8 cellular contexts compared by ENCODE assay signal in genomic region chrX:103175944-103176753, GRCh38. TPM values are rescaled to one million over a fixed set of nuclear protein-coding genes. Genes with fewer than 3 reads are reported as not detected.
A peak's percentile ranks its signal among the peaks of the same experiment; 100 is the strongest.
DNase-seq lines count a peak whose midpoint lies in the region; ATAC-seq and TF ChIP-seq lines count a peak whose summit lies in the region.

No MANE protein-coding gene starts in this region.

- H3K27me3 Mint-ChIP-seq in CD14-positive monocyte (ENCODE audit: low read depth in 3 of 3) (peaks cover 0 to 12% (median 2%) of the 10 kb centered on the region in 3 donors), T-helper 17 cell (peaks cover 11% of the 10 kb centered on the region)
- H3K27me3 Mint-ChIP-seq in stimulated activated memory B cell treated with anti-CD40 and anti-IgM and Interleukin-4, amounts not matched to agents 10 μg/mL and 1 μg/mL and 100 μg/mL, for 72 hours = peaks cover 8% of the 10 kb centered on the region

- H3K4me1 Mint-ChIP-seq in CD14-positive monocyte (peaks cover 4% of the 10 kb centered on the region), T-helper 17 cell (peaks cover 4% of the 10 kb centered on the region)
- H3K4me1 Mint-ChIP-seq in stimulated activated memory B cell treated with anti-CD40 and anti-IgM and Interleukin-4, amounts not matched to agents 10 μg/mL and 1 μg/mL and 100 μg/mL, for 72 hours = peaks cover 6% of the 10 kb centered on the region

- H4K20me1 ChIP-seq in KMS-11 (ENCODE audit: insufficient read depth) (no peaks in the 10 kb centered on the region), hepatocyte (ENCODE audit: insufficient read depth, poor library complexity, severe bottlenecking) (no peaks in the 10 kb centered on the region)

- H3K27me3 ChIP-seq in KMS-11 (ENCODE audit: insufficient read depth, low read depth) (no peaks in the 10 kb centered on the region), hepatocyte (no peaks in the 10 kb centered on the region), skeletal muscle satellite cell (ENCODE audit: control insufficient read depth, insufficient read depth, low read length) (peaks cover 37% of the 10 kb centered on the region)

- intact Hi-C loops in CD14-positive monocyte (cut with micrococcal nuclease) = loop anchor here in 1 of 2 donors (5.0 kb wide), 1 partner anchor 224 kb away; no protein-coding TSS in a partner anchor

- TF ChIP-seq CTCF in CD14-positive monocyte (IDR thresholded peaks at IDR 0.05) (peak; percentile 65), KMS-11 (conservative IDR thresholded peaks at IDR 0.05; ENCODE audit: low read depth, low read length) (peak; percentile 71), hepatocyte (IDR thresholded peaks at IDR 0.05; ENCODE audit: poor library complexity) (peak; percentile 63)

- no peaks in the 10 kb centered on the region for H3K79me2 ChIP-seq in KMS-11 (ENCODE audit: insufficient read depth, low read depth)
- no peaks in the 10 kb centered on the region for H3K79me2 ChIP-seq in hepatocyte

- H3K4me2 ChIP-seq in KMS-11 = no peak overlapping the region
- peak overlapping the region; percentile 87 for H3K4me2 ChIP-seq in hepatocyte
- H3K4me2 ChIP-seq in skeletal muscle satellite cell (ENCODE audit: low read length) = peak overlapping the region; percentile 73

- peak; percentile 72 for ATAC-seq in T-helper 17 cell
- no peak for ATAC-seq in stimulated activated memory B cell treated with anti-CD40 and anti-IgM and Interleukin-4, amounts not matched to agents 10 μg/mL and 1 μg/mL and 100 μg/mL, for 72 hours

- H3K9ac ChIP-seq in KMS-11 (no peak overlapping the region), skeletal muscle satellite cell (ENCODE audit: low read depth, low read length) (no peak overlapping the region)

- no peaks in the 10 kb centered on the region for H3K9me2 ChIP-seq in hepatocyte (replicated peaks; ENCODE audit: insufficient read depth)

- DNase-seq in CD14-positive monocyte (ENCODE audit: low spot score) = peak; percentile 45
- peak; percentile 26 for DNase-seq in GM19238 (ENCODE audit: insufficient read length, low spot score)
- DNase-seq in T-helper 17 cell = peak; percentile 14 to 33 (median 17)
- DNase-seq in anterior cingulate cortex (lab: John Stamatoyannopoulos, UW) = peak in 50 of 58 donors; percentile 0 to 70 (median 14)
- DNase-seq in hepatocyte (ENCODE audit: low spot score) = peak; percentile 67

- H3K36me3 ChIP-seq in KMS-11 (ENCODE audit: insufficient read depth) = no peaks in the 10 kb centered on the region
- H3K36me3 ChIP-seq in hepatocyte (replicated peaks; ENCODE audit: insufficient read depth, low read depth) = no peaks in the 10 kb centered on the region
- H3K36me3 ChIP-seq in skeletal muscle satellite cell (ENCODE audit: insufficient read depth, low read length) = no peaks in the 10 kb centered on the region

- WGBS in hepatocyte (ENCODE audit: low lambda C conversion rate, missing lambda C conversion rate) = 44% methylated on average over 11 of the region's 11 CpGs

- H3K27ac Mint-ChIP-seq in CD14-positive monocyte = no peak overlapping the region
- no peak overlapping the region for H3K27ac Mint-ChIP-seq in T-helper 17 cell
- no peak overlapping the region for H3K27ac Mint-ChIP-seq in stimulated activated memory B cell treated with anti-CD40 and anti-IgM and Interleukin-4, amounts not matched to agents 10 μg/mL and 1 μg/mL and 100 μg/mL, for 72 hours

- H3K36me3 Mint-ChIP-seq in CD14-positive monocyte (no peaks in the 10 kb centered on the region), T-helper 17 cell (ENCODE audit: low read depth) (no peaks in the 10 kb centered on the region)
- H3K36me3 Mint-ChIP-seq in stimulated activated memory B cell treated with anti-CD40 and anti-IgM and Interleukin-4, amounts not matched to agents 10 μg/mL and 1 μg/mL and 100 μg/mL, for 72 hours = no peaks in the 10 kb centered on the region

- H2AFZ ChIP-seq in KMS-11 (ENCODE audit: low read depth) (no peak overlapping the region), hepatocyte (no peak overlapping the region)

- no peak overlapping the region for H3K4me3 ChIP-seq in KMS-11 (IDR thresholded peaks at IDR 0.05; ENCODE audit: insufficient read depth, low read depth, low read length)
- no peak overlapping the region for H3K4me3 ChIP-seq in hepatocyte
- H3K4me3 ChIP-seq in skeletal muscle satellite cell (ENCODE audit: low read length) = peak overlapping the region; percentile 47

- H3K9me3 ChIP-seq in T-helper 17 cell (ENCODE audit: control insufficient read depth, low read length, poor library complexity, severe bottlenecking) (no peaks in the 10 kb centered on the region), hepatocyte (ENCODE audit: low read depth) (no peaks in the 10 kb centered on the region), skeletal muscle satellite cell (replicated peaks; ENCODE audit: low read length) (no peaks in the 10 kb centered on the region)

- H3K4me1 ChIP-seq in KMS-11 (ENCODE audit: low read depth, poor library complexity, severe bottlenecking) (no peaks in the 10 kb centered on the region), hepatocyte (ENCODE audit: insufficient read depth) (no peaks in the 10 kb centered on the region), skeletal muscle satellite cell (ENCODE audit: control insufficient read depth, insufficient read depth, low read length) (no peaks in the 10 kb centered on the region)

- peaks cover 0 to 3% (median 0%) of the 10 kb centered on the region in 7 donors for H3K9me3 Mint-ChIP-seq in CD14-positive monocyte
- H3K9me3 Mint-ChIP-seq in stimulated activated memory B cell treated with anti-CD40 and anti-IgM and Interleukin-4, amounts not matched to agents 10 μg/mL and 1 μg/mL and 100 μg/mL, for 72 hours = no peaks in the 10 kb centered on the region

- H3K4me3 Mint-ChIP-seq in CD14-positive monocyte = peak overlapping the region in 1 of 2 donors; percentile 71
- H3K4me3 Mint-ChIP-seq in T-helper 17 cell = no peak overlapping the region
- H3K4me3 Mint-ChIP-seq in stimulated activated memory B cell treated with anti-CD40 and anti-IgM and Interleukin-4, amounts not matched to agents 10 μg/mL and 1 μg/mL and 100 μg/mL, for 72 hours = no peak overlapping the region

- no peak overlapping the region for H3K27ac ChIP-seq in KMS-11
- no peak overlapping the region for H3K27ac ChIP-seq in hepatocyte

RNA-seq across cellular contexts. Expression of gene BEX4, which starts 38.8 kb away (rescaled TPM):
- polyA plus RNA-seq in CD14-positive monocyte = 10 to 100 TPM; 28.6 to 33.5 TPM
- 10 to 100 TPM; 23.7 to 30.9 TPM for total RNA-seq in T-helper 17 cell
- 55.6 and 75.6 TPM in 2 replicates for total RNA-seq in hepatocyte
- polyA plus RNA-seq in hepatocyte = 112 and 119 TPM in 2 replicates
- total RNA-seq in skeletal muscle satellite cell (2012; rRNA removed) = 7.0 and 11.4 TPM in 2 replicates

Comparison
In these comparisons a context has a peak if more than half of its experiments do, and no peak if none do; other contexts are left out.
1. DNase-seq: peak in every context shown above with its lines; median percentile 67 in hepatocyte; 45 in CD14-positive monocyte; 26 in GM19238; 17 in T-helper 17 cell; 14 in anterior cingulate cortex.